ENCODE assay signal across 1 cellular context in genomic region chr15:81749667-81750360, GRCh38.
TF ChIP-seq lines count a peak whose summit lies in the region.

No MANE protein-coding gene starts in this region.

TF ChIP-seq in K562, 482 proteins besides CTCF, POLR2A, EP300 and RAD21 (continued from another document):
- no peak for TF ChIP-seq PHF20 (IDR thresholded peaks at IDR 0.05; ENCODE audit: partially characterized antibody)
